12 cellular contexts compared by ENCODE assay signal in the genomic region with DNA sequence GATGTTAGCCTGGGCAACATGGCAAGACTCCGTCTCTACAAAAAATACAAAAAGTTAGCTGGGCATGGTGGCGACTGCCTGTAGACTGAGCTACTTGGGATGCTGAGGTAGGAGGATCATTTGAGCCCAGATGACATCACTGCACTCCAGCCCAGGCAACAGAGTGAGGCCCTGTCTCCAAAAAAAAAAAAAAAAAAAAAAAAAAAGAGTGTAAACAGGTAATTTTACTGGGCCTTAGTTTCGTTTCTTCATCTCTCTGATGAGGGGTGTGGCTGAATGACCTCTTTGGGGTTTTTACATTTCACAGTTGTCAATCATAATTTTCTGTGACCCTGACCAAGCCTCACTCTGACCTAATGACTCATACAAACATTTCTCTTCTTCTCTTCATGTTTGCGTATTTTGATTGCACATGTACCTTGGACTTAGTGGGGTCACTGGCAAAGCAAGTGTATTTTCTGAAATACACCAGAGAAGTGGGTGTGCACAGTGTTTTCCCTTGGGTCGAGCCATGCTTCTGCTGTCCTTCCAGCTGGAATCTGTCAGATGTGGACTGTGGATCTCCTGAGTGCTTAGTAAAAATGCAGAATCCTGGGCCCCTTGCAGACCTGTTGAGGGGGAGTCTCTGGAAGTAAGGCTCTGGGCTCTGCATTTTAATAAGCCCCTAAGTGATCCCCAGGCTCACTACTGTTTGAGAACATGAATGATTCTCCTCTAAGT.
A peak's percentile ranks its signal among the peaks of the same experiment; 100 is the strongest.
DNase-seq lines count a peak whose midpoint lies in the region; ATAC-seq and TF ChIP-seq lines count a peak whose summit lies in the region.
"Had no signal": no experiment of that assay in that cellular context is flagged by ENCODE, and none has a peak within 500 bp of the region (broad histone marks: within the 10 kb centered on the region; RNA-seq: fewer than 3 reads in every experiment).

No MANE protein-coding gene starts in this region.

- peak; percentile 61 for ATAC-seq in GM19023 (IDR thresholded peaks at IDR 0.05; ENCODE audit: unreplicated experiment)
- peak; percentile 67 for ATAC-seq in HG03066 (IDR thresholded peaks at IDR 0.05; ENCODE audit: low read depth, unreplicated experiment)
- ATAC-seq in WTC11 = no peak
- no peak for ATAC-seq in HG03135 (IDR thresholded peaks at IDR 0.05; ENCODE audit: unreplicated experiment)
- ATAC-seq: T-cell had no signal

- CTCF ChIA-PET in WTC11 (lab: Charles Lee) = no interaction called here

- no peaks in the 10 kb centered on the region for H3K9me3 Mint-ChIP-seq in WTC11
- H3K9me3 Mint-ChIP-seq in progenitor cell of endocrine pancreas (ENCODE audit: low read depth) = no peaks in the 10 kb centered on the region
- H3K9me3 Mint-ChIP-seq: neural progenitor cell; stimulated activated naive CD8-positive, alpha-beta T cell treated with anti-CD3 and anti-CD28 coated beads, Interleukin-15, Interleukin-2, amounts not matched to agents 100 ng/mL and 50 ng/mL, for 24 hours; T-cell had no signal

- H3K9me3 ChIP-seq in esophagus muscularis mucosa = no peaks in the 10 kb centered on the region

- TF ChIP-seq EP300 in esophagus muscularis mucosa (IDR thresholded peaks at IDR 0.05) = no peak

- TF ChIP-seq CTCF in WTC11 (IDR thresholded peaks at IDR 0.05) (no peak), progenitor cell of endocrine pancreas (IDR thresholded peaks at IDR 0.05; ENCODE audit: unreplicated experiment) (no peak), esophagus muscularis mucosa (IDR thresholded peaks at IDR 0.05) (no peak)

- H3K4me3 Mint-ChIP-seq in WTC11 = no peak overlapping the region
- no peak overlapping the region for H3K4me3 Mint-ChIP-seq in progenitor cell of endocrine pancreas (ENCODE audit: low read depth)
- H3K4me3 Mint-ChIP-seq: neural progenitor cell; stimulated activated naive CD8-positive, alpha-beta T cell treated with anti-CD3 and anti-CD28 coated beads, Interleukin-15, Interleukin-2, amounts not matched to agents 100 ng/mL and 50 ng/mL, for 24 hours; T-cell had no signal

- H3K27ac Mint-ChIP-seq in WTC11 = peak overlapping the region; percentile 91
- peak overlapping the region; percentile 42 for H3K27ac Mint-ChIP-seq in progenitor cell of endocrine pancreas
- H3K27ac Mint-ChIP-seq: neural progenitor cell; stimulated activated naive CD8-positive, alpha-beta T cell treated with anti-CD3 and anti-CD28 coated beads, Interleukin-15, Interleukin-2, amounts not matched to agents 100 ng/mL and 50 ng/mL, for 24 hours; T-cell had no signal

- H3K4me1 ChIP-seq in esophagus muscularis mucosa = peaks cover 63 to 85% (median 77%) of the 10 kb centered on the region in 4 donors

- H3K4me3 ChIP-seq in esophagus muscularis mucosa = no peak overlapping the region
- H3K4me3 ChIP-seq: neural progenitor cell had no signal

- POLR2A ChIA-PET in WTC11 (lab: Charles Lee) = no interaction called here

- TF ChIP-seq POLR2A in esophagus muscularis mucosa (IDR thresholded peaks at IDR 0.05; ENCODE audit: low read depth) = no peak

- H3K4me1 Mint-ChIP-seq in WTC11 (peaks cover 70% of the 10 kb centered on the region), progenitor cell of endocrine pancreas (ENCODE audit: low read depth) (peaks cover 47% of the 10 kb centered on the region)

- H3K27me3 Mint-ChIP-seq in WTC11 (ENCODE audit: low read depth) (no peaks in the 10 kb centered on the region), progenitor cell of endocrine pancreas (no peaks in the 10 kb centered on the region)
- H3K27me3 Mint-ChIP-seq: stimulated activated naive CD8-positive, alpha-beta T cell treated with anti-CD3 and anti-CD28 coated beads, Interleukin-15, Interleukin-2, amounts not matched to agents 100 ng/mL and 50 ng/mL, for 24 hours; T-cell had no signal

- no peak overlapping the region for H3K27ac ChIP-seq in esophagus muscularis mucosa (replicated peaks in 1 of 4)
- H3K27ac ChIP-seq: neural progenitor cell had no signal

- 73% methylated on average over 5 of the region's 5 CpGs for WGBS in esophagus muscularis mucosa

- H3K36me3 ChIP-seq in esophagus muscularis mucosa = no peaks in the 10 kb centered on the region
- H3K36me3 ChIP-seq: neural progenitor cell had no signal

- no peaks in the 10 kb centered on the region for H3K27me3 ChIP-seq in esophagus muscularis mucosa
- H3K27me3 ChIP-seq: neural progenitor cell had no signal

- DNase-seq in WTC11 (ENCODE audit: low spot score) = no peak
- DNase-seq in progenitor cell of endocrine pancreas (ENCODE audit: low spot score, unreplicated experiment) = no peak
- no peak for DNase-seq in Ammon's horn (ENCODE audit: low spot score)
- DNase-seq in esophagus muscularis mucosa (ENCODE audit: extremely low spot score) = no peak
- DNase-seq: DND-41, NCI-H446, T-cell had no signal

- H3K36me3 Mint-ChIP-seq in WTC11 = no peaks in the 10 kb centered on the region; the same call in 1 of the 2 replicates
- peaks cover 10% of the 10 kb centered on the region for H3K36me3 Mint-ChIP-seq in progenitor cell of endocrine pancreas (ENCODE audit: insufficient read depth)

- intact Hi-C loops in esophagus muscularis mucosa (cut with DNase I) = no loop called here

TF ChIP-seq in WTC11, 78 proteins besides CTCF, POLR2A, EP300 and RAD21:
- no peak for TF ChIP-seq ATF1 (CRISPR knock-in tag; IDR thresholded peaks at IDR 0.05)
- TF ChIP-seq GABPB1 (CRISPR knock-in tag; IDR thresholded peaks at IDR 0.05) = peak; percentile 84

Comparison
In these comparisons a context has a peak if more than half of its experiments do, and no peak if none do; other contexts are left out.
1. ATAC-seq: peak in GM19023 (single experiment) and HG03066 (single experiment); none in WTC11 (single experiment) and HG03135 (single experiment).